In genomic region chr5:32439086-32439642, GRCh38 we compare ENCODE assay signal across 17 cellular contexts.
"Had no signal": no experiment of that assay in that cellular context is flagged by ENCODE, and none has a peak within 500 bp of the region (broad histone marks: within the 10 kb centered on the region; RNA-seq: fewer than 3 reads in every experiment).

No MANE protein-coding gene starts in this region.

- H3K27me3 Mint-ChIP-seq: activated naive CD4-positive, alpha-beta T cell treated with anti-CD3 and anti-CD28 coated beads, Interleukin-2, amount 50 U/mL, for 24 hours; T-helper 17 cell had no signal

- H3K27ac ChIP-seq: ascending aorta, parathyroid adenoma, tibial artery had no signal

- H3K9me3 Mint-ChIP-seq: activated naive CD4-positive, alpha-beta T cell treated with anti-CD3 and anti-CD28 coated beads, Interleukin-2, amount 50 U/mL, for 24 hours; nephron had no signal

- H3K4me3 ChIP-seq: ascending aorta, tibial artery had no signal

- H2AFZ ChIP-seq: parathyroid adenoma had no signal

- ATAC-seq: left cardiac atrium, T-helper 17 cell had no signal

- H3K4me3 Mint-ChIP-seq: activated naive CD4-positive, alpha-beta T cell treated with anti-CD3 and anti-CD28 coated beads, Interleukin-2, amount 50 U/mL, for 24 hours; nephron; T-helper 17 cell had no signal

- H3K9me3 ChIP-seq: ascending aorta, tibial artery had no signal

- H3K36me3 ChIP-seq: ascending aorta, tibial artery had no signal

- H3K27ac Mint-ChIP-seq: activated naive CD4-positive, alpha-beta T cell treated with anti-CD3 and anti-CD28 coated beads, Interleukin-2, amount 50 U/mL, for 24 hours; nephron; T-helper 17 cell had no signal

- DNase-seq: activated CD4-positive, alpha-beta T cell treated with anti-CD3 and anti-CD28 coated beads, Interleukin-2, amount 50 U/mL, for 4 hours; activated gamma-delta T cell; cerebellar nuclear complex; effector CD4-positive, alpha-beta T cell; foreskin fibroblast; left cardiac atrium; retina; stimulated activated CD4-positive, alpha-beta T cell treated with anti-CD3 and anti-CD28 coated beads, Interleukin-12 subunit alpha, Interleukin-12 subunit beta, amount 100 ng/mL, for 4 hours; stimulated activated CD4-positive, alpha-beta T cell treated with anti-CD3 and anti-CD28 coated beads, Interleukin-1b, Interleukin-23, amount 100 ng/mL, for 48 hours; stimulated activated CD8-positive, alpha-beta memory T cell treated with anti-CD3 and anti-CD28 coated beads, Interleukin-4, amount 100 ng/mL, for 48 hours; stimulated activated naive CD4-positive, alpha-beta T cell treated with Interleukin-2 at 50 U/mL for 16 hours; T-helper 17 cell; tibial artery had no signal

- H3K27me3 ChIP-seq: ascending aorta, tibial artery had no signal
